ENCODE assay signal across 18 cellular contexts in genomic region chr9:135048046-135048757, GRCh38. TPM values are rescaled to one million over a fixed set of nuclear protein-coding genes. Genes with fewer than 3 reads are reported as not detected.
"Had no signal": no experiment of that assay in that cellular context is flagged by ENCODE, and none has a peak within 500 bp of the region (broad histone marks: within the 10 kb centered on the region; RNA-seq: fewer than 3 reads in every experiment).

No MANE protein-coding gene starts in this region.

- H3K4me1 Mint-ChIP-seq: activated naive CD8-positive, alpha-beta T cell treated with anti-CD3 and anti-CD28 coated beads, Interleukin-2, amount 50 U/mL, for 24 hours; mesothelial cell of epicardium had no signal

- H3K4me3 ChIP-seq: lung, testis, upper lobe of left lung had no signal

- H3K4me3 Mint-ChIP-seq: activated naive CD8-positive, alpha-beta T cell treated with anti-CD3 and anti-CD28 coated beads, Interleukin-2, amount 50 U/mL, for 24 hours; activated T-helper 1 cell treated with anti-CD3 and anti-CD28 coated beads, Interleukin-12 subunit alpha, Interleukin-12 subunit beta, Interleukin-2, Interleukin-4 antibody, amounts not matched to agents 30 ng/mL and 10 ng/mL and 1 ng/mL, durations not matched to agents 14 hours and 24 hours and 36 hours; mesothelial cell of epicardium; naive thymus-derived CD8-positive, alpha-beta T cell; stimulated activated naive B cell treated with anti-CD40 and anti-IgM and Interleukin-4, amounts not matched to agents 10 μg/mL and 1 μg/mL and 100 μg/mL, for 72 hours had no signal

- ATAC-seq: activated naive CD8-positive, alpha-beta T cell treated with anti-CD3 and anti-CD28 coated beads, Interleukin-2, amount 50 U/mL, for 24 hours; left lobe of liver; naive thymus-derived CD8-positive, alpha-beta T cell; sciatic nerve; stimulated activated naive B cell treated with anti-CD40 and anti-IgM and Interleukin-4, amounts not matched to agents 10 μg/mL and 1 μg/mL and 100 μg/mL, for 72 hours had no signal

- DNase-seq: activated gamma-delta T cell; activated naive CD4-positive, alpha-beta T cell treated with anti-CD3 and anti-CD28 coated beads, Interleukin-2, amount 50 U/mL, for 16 hours; activated naive CD8-positive, alpha-beta T cell treated with anti-CD3 and anti-CD28 coated beads, Interleukin-2, amount 50 U/mL, for 24 hours; effector CD4-positive, alpha-beta T cell; erythroblast; foreskin fibroblast; stimulated activated CD4-positive, alpha-beta T cell treated with anti-CD3 and anti-CD28 coated beads, Interleukin-2, amount 100 ng/mL, for 48 hours; stimulated activated CD8-positive, alpha-beta memory T cell treated with anti-CD3 and anti-CD28 coated beads, Interleukin-4, amount 100 ng/mL, for 48 hours; stimulated activated naive B cell treated with anti-CD40 and anti-IgM and Interleukin-4, amounts not matched to agents 10 μg/mL and 1 μg/mL and 100 μg/mL, for 72 hours; T-helper 9 cell; testis had no signal

- H3K27ac Mint-ChIP-seq: activated naive CD8-positive, alpha-beta T cell treated with anti-CD3 and anti-CD28 coated beads, Interleukin-2, amount 50 U/mL, for 24 hours; activated T-helper 1 cell treated with anti-CD3 and anti-CD28 coated beads, Interleukin-12 subunit alpha, Interleukin-12 subunit beta, Interleukin-2, Interleukin-4 antibody, amounts not matched to agents 30 ng/mL and 10 ng/mL and 1 ng/mL, durations not matched to agents 14 hours and 24 hours and 36 hours; mesothelial cell of epicardium; naive thymus-derived CD8-positive, alpha-beta T cell; stimulated activated naive B cell treated with anti-CD40 and anti-IgM and Interleukin-4, amounts not matched to agents 10 μg/mL and 1 μg/mL and 100 μg/mL, for 72 hours had no signal

- H3K27me3 ChIP-seq: testis, upper lobe of left lung had no signal

- H3K9me3 Mint-ChIP-seq: activated T-helper 1 cell treated with anti-CD3 and anti-CD28 coated beads, Interleukin-12 subunit alpha, Interleukin-12 subunit beta, Interleukin-2, Interleukin-4 antibody, amounts not matched to agents 30 ng/mL and 10 ng/mL and 1 ng/mL, durations not matched to agents 14 hours and 24 hours and 36 hours had no signal

- H3K36me3 Mint-ChIP-seq: mesothelial cell of epicardium; naive thymus-derived CD8-positive, alpha-beta T cell; stimulated activated naive B cell treated with anti-CD40 and anti-IgM and Interleukin-4, amounts not matched to agents 10 μg/mL and 1 μg/mL and 100 μg/mL, for 72 hours had no signal

- H3K9me3 ChIP-seq: testis, upper lobe of left lung had no signal

- H3K36me3 ChIP-seq: upper lobe of left lung had no signal

- H3K27ac ChIP-seq: testis, upper lobe of left lung had no signal

- H3K4me1 ChIP-seq: testis, upper lobe of left lung had no signal

RNA-seq across cellular contexts. Expression of gene OLFM1, which starts 39.3 kb away (rescaled TPM):
- total RNA-seq: naive thymus-derived CD8-positive, alpha-beta T cell had no signal
